18 cellular contexts compared by ENCODE assay signal in genomic region chr3:180102134-180102533, GRCh38.
DNase-seq lines count a peak whose midpoint lies in the region; ATAC-seq and TF ChIP-seq lines count a peak whose summit lies in the region.
"Had no signal": no experiment of that assay in that cellular context is flagged by ENCODE, and none has a peak within 500 bp of the region (broad histone marks: within the 10 kb centered on the region; RNA-seq: fewer than 3 reads in every experiment).

No MANE protein-coding gene starts in this region.

- H3K4me3 ChIP-seq in H7 (ENCODE audit: insufficient read depth, low read depth, low read length) (no peak overlapping the region), neural progenitor cell (no peak overlapping the region), Karpas-422 (ENCODE audit: low read length) (no peak overlapping the region)
- H3K4me3 ChIP-seq: HAP-1, SJSA1 had no signal

- no peaks in the 10 kb centered on the region for H3K9me3 ChIP-seq in neural progenitor cell (ENCODE audit: low read depth)
- H3K9me3 ChIP-seq in Karpas-422 (ENCODE audit: low read length), result no peaks in the 10 kb centered on the region
- H3K9me3 ChIP-seq: HAP-1, SJSA1 had no signal

- H3K4me1 ChIP-seq in neural progenitor cell, result no peaks in the 10 kb centered on the region
- no peaks in the 10 kb centered on the region for H3K4me1 ChIP-seq in Karpas-422 (ENCODE audit: low read length)
- H3K4me1 ChIP-seq: HAP-1, SJSA1 had no signal

- TF ChIP-seq CTCF in neural progenitor cell (IDR thresholded peaks at IDR 0.05), result no peak

- H3K36me3 Mint-ChIP-seq in neural progenitor cell, result no peaks in the 10 kb centered on the region

- H3K9me2 ChIP-seq in Karpas-422 (replicated peaks; ENCODE audit: insufficient read depth, low read length), result no peaks in the 10 kb centered on the region

- H3F3A ChIP-seq in neural progenitor cell (ENCODE audit: low read depth), result no peaks in the 10 kb centered on the region

- no peak overlapping the region for H2AFZ ChIP-seq in neural progenitor cell (replicated peaks)
- no peak overlapping the region for H2AFZ ChIP-seq in Karpas-422 (ENCODE audit: low read length)

- H3K36me3 ChIP-seq in H7 (replicated peaks; ENCODE audit: control insufficient read depth, insufficient read depth, low read length) (no peaks in the 10 kb centered on the region), neural progenitor cell (no peaks in the 10 kb centered on the region), Karpas-422 (ENCODE audit: insufficient read depth, low read length) (no peaks in the 10 kb centered on the region)
- H3K36me3 ChIP-seq: HAP-1, SJSA1 had no signal

- H3K27ac ChIP-seq in neural progenitor cell (no peak overlapping the region), Karpas-422 (ENCODE audit: low read length) (no peak overlapping the region)
- H3K27ac ChIP-seq: SJSA1 had no signal

- no peak for ATAC-seq in GM21390 (IDR thresholded peaks at IDR 0.05; ENCODE audit: unreplicated experiment)

- no peak overlapping the region for H3K4me3 Mint-ChIP-seq in neural progenitor cell
- H3K4me3 Mint-ChIP-seq: IgD-negative memory B cell had no signal

- H3K27me3 ChIP-seq in H7 (ENCODE audit: control insufficient read depth, insufficient read depth, low read length), result no peaks in the 10 kb centered on the region
- no peaks in the 10 kb centered on the region for H3K27me3 ChIP-seq in neural progenitor cell
- no peaks in the 10 kb centered on the region for H3K27me3 ChIP-seq in Karpas-422 (ENCODE audit: low read length)
- H3K27me3 ChIP-seq: SJSA1 had no signal

- no peaks in the 10 kb centered on the region for H3K27me3 Mint-ChIP-seq in neural progenitor cell (ENCODE audit: insufficient read depth, low read depth)

- H4K20me1 ChIP-seq in neural progenitor cell (ENCODE audit: low read depth) (no peaks in the 10 kb centered on the region), Karpas-422 (ENCODE audit: insufficient read depth, low read depth, low read length) (no peaks in the 10 kb centered on the region)

- DNase-seq in H7 (peak; percentile 17), astrocyte of the hippocampus (ENCODE audit: low read depth, low spot score) (peak; percentile 1), iPS DF 4.7 (ENCODE audit: extremely low read depth, low spot score) (peak; percentile 33), neural progenitor cell (ENCODE audit: low spot score) (peak; percentile 61), Karpas-422 (no peak), NCI-H524 (lab: John Stamatoyannopoulos, UW) (no peak)
- no peak for DNase-seq in stimulated activated CD4-positive, alpha-beta T cell treated with anti-CD3 and anti-CD28 coated beads, Interleukin-4, amount 100 ng/mL, for 1 hour
- DNase-seq: C1 segment of cervical spinal cord, DMS 273 treated with DMSO at 0.1 percent for 48 hours, MV-4-11, NCI-H1436, NCI-H2029, NCI-H2171 treated with DMSO at 0.1 percent for 48 hours, NCI-H774 had no signal

- peak overlapping the region; percentile 24 for H3K27ac Mint-ChIP-seq in neural progenitor cell
- H3K27ac Mint-ChIP-seq: IgD-negative memory B cell had no signal

- H3K9ac ChIP-seq in neural progenitor cell (no peak overlapping the region), Karpas-422 (ENCODE audit: low read length) (no peak overlapping the region)

- H3K9me3 Mint-ChIP-seq in neural progenitor cell, result no peaks in the 10 kb centered on the region

- H3K4me2 ChIP-seq in neural progenitor cell (no peak overlapping the region), Karpas-422 (ENCODE audit: low read depth, low read length, poor library complexity, severe bottlenecking) (no peak overlapping the region)

- H3K79me2 ChIP-seq in neural progenitor cell (ENCODE audit: low read depth) (no peaks in the 10 kb centered on the region), Karpas-422 (ENCODE audit: low read length) (no peaks in the 10 kb centered on the region)

- peaks cover 4% of the 10 kb centered on the region for H3K4me1 Mint-ChIP-seq in neural progenitor cell
- H3K4me1 Mint-ChIP-seq: IgD-negative memory B cell had no signal

Comparison
In these comparisons a context has a peak if more than half of its experiments do, and no peak if none do; other contexts are left out.
1. DNase-seq: peak in H7 (single experiment), astrocyte of the hippocampus (single experiment), iPS DF 4.7 (single experiment) and neural progenitor cell (single experiment); none in Karpas-422 (single experiment), NCI-H524 (0 of 2) and stimulated activated CD4-positive, alpha-beta T cell treated with anti-CD3 and anti-CD28 coated beads, Interleukin-4, amount 100 ng/mL, for 1 hour (single experiment).